ENCODE assay signal across 1 cellular context in the genomic region with DNA sequence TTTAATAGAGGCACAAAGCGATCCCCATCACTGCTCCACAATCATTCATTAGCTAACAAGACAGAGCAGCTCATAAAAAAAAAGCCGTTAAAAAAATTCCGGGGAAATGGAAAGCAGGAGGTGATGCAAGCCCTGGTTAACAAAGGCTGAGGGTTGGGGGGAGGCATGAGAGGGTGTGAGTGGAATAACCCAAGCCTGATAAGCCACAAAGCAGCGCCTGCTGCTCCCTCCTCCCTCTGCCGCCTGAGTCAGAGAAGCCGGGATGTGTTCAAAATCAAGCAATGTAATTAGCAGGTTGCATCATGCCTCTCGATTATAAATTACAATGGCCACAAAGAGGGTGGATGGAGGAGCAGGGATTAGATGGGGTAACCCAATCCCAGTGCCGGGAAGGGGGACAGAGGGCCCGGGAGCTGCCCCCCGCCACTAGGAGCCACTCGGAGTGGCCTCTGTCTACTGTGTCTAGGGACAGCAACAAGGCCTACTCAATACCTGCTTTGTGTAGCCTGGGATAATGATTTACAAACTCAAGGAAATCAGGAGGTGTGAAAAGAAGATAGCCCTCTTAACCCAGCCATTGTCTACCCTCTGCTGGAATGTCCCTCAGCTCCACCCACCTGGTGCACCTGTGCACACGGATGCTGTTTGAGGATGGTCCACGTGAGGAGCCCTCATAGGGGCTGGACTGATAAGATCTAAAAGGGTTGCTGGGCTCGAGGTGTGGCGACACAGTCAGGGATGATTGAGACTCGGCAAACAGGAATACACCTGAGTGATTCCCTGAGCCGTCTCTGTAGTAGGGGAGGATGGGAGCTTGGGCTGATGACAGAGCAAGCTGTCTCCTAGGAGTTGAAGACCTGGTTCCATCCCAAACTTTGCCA.
A peak's percentile ranks its signal among the peaks of the same experiment; 100 is the strongest.
TF ChIP-seq lines count a peak whose summit lies in the region.

No MANE protein-coding gene starts in this region.

TF ChIP-seq in K562, 482 proteins besides CTCF, POLR2A, EP300 and RAD21 (continued from another document and continues in another):
- TF ChIP-seq, protein P1, sequence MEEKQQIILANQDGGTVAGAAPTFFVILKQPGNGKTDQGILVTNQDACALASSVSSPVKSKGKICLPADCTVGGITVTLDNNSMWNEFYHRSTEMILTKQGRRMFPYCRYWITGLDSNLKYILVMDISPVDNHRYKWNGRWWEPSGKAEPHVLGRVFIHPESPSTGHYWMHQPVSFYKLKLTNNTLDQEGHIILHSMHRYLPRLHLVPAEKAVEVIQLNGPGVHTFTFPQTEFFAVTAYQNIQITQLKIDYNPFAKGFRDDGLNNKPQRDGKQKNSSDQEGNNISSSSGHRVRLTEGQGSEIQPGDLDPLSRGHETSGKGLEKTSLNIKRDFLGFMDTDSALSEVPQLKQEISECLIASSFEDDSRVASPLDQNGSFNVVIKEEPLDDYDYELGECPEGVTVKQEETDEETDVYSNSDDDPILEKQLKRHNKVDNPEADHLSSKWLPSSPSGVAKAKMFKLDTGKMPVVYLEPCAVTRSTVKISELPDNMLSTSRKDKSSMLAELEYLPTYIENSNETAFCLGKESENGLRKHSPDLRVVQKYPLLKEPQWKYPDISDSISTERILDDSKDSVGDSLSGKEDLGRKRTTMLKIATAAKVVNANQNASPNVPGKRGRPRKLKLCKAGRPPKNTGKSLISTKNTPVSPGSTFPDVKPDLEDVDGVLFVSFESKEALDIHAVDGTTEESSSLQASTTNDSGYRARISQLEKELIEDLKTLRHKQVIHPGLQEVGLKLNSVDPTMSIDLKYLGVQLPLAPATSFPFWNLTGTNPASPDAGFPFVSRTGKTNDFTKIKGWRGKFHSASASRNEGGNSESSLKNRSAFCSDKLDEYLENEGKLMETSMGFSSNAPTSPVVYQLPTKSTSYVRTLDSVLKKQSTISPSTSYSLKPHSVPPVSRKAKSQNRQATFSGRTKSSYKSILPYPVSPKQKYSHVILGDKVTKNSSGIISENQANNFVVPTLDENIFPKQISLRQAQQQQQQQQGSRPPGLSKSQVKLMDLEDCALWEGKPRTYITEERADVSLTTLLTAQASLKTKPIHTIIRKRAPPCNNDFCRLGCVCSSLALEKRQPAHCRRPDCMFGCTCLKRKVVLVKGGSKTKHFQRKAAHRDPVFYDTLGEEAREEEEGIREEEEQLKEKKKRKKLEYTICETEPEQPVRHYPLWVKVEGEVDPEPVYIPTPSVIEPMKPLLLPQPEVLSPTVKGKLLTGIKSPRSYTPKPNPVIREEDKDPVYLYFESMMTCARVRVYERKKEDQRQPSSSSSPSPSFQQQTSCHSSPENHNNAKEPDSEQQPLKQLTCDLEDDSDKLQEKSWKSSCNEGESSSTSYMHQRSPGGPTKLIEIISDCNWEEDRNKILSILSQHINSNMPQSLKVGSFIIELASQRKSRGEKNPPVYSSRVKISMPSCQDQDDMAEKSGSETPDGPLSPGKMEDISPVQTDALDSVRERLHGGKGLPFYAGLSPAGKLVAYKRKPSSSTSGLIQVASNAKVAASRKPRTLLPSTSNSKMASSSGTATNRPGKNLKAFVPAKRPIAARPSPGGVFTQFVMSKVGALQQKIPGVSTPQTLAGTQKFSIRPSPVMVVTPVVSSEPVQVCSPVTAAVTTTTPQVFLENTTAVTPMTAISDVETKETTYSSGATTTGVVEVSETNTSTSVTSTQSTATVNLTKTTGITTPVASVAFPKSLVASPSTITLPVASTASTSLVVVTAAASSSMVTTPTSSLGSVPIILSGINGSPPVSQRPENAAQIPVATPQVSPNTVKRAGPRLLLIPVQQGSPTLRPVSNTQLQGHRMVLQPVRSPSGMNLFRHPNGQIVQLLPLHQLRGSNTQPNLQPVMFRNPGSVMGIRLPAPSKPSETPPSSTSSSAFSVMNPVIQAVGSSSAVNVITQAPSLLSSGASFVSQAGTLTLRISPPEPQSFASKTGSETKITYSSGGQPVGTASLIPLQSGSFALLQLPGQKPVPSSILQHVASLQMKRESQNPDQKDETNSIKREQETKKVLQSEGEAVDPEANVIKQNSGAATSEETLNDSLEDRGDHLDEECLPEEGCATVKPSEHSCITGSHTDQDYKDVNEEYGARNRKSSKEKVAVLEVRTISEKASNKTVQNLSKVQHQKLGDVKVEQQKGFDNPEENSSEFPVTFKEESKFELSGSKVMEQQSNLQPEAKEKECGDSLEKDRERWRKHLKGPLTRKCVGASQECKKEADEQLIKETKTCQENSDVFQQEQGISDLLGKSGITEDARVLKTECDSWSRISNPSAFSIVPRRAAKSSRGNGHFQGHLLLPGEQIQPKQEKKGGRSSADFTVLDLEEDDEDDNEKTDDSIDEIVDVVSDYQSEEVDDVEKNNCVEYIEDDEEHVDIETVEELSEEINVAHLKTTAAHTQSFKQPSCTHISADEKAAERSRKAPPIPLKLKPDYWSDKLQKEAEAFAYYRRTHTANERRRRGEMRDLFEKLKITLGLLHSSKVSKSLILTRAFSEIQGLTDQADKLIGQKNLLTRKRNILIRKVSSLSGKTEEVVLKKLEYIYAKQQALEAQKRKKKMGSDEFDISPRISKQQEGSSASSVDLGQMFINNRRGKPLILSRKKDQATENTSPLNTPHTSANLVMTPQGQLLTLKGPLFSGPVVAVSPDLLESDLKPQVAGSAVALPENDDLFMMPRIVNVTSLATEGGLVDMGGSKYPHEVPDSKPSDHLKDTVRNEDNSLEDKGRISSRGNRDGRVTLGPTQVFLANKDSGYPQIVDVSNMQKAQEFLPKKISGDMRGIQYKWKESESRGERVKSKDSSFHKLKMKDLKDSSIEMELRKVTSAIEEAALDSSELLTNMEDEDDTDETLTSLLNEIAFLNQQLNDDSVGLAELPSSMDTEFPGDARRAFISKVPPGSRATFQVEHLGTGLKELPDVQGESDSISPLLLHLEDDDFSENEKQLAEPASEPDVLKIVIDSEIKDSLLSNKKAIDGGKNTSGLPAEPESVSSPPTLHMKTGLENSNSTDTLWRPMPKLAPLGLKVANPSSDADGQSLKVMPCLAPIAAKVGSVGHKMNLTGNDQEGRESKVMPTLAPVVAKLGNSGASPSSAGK (IDR thresholded peaks at IDR 0.05): peak; percentile 78
- TF ChIP-seq TEAD2 (tag; IDR thresholded peaks at IDR 0.05) (no peak; the same call in none of the 2 replicates), BRD9 (IDR thresholded peaks at IDR 0.05; ENCODE audit: low read depth, partially characterized antibody) (peak; percentile 96), SP2 (IDR thresholded peaks at IDR 0.05; ENCODE audit: extremely low read depth, low read depth, low read length, poor library complexity, severe bottlenecking) (peak; percentile 11), PHF8 (IDR thresholded peaks at IDR 0.05; ENCODE audit: borderline replicate concordance, low read length) (peak; percentile 30; the same call in 1 of the 2 replicates), ZNF830 (CRISPR knock-in tag; IDR thresholded peaks at IDR 0.05) (no peak), CHD2 (IDR thresholded peaks at IDR 0.05; ENCODE audit: low read depth, low read length) (no peak), TFAM (CRISPR knock-in tag; conservative IDR thresholded peaks at IDR 0.05) (no peak), PHF21A (IDR thresholded peaks at IDR 0.05; ENCODE audit: borderline replicate concordance, low read depth) (no peak), MTA2 (IDR thresholded peaks at IDR 0.05; ENCODE audit: low read depth) (peak; percentile 64), TCF7 (IDR thresholded peaks at IDR 0.05; ENCODE audit: borderline replicate concordance) (no peak), SRSF3 (IDR thresholded peaks at IDR 0.05; ENCODE audit: insufficient read depth, low read length) (peak; percentile 74; the same call in 1 of the 2 replicates), KDM5B (IDR thresholded peaks at IDR 0.05; ENCODE audit: insufficient replicate concordance, low read depth, low read length) (peak; percentile 35), ETS2 (tag; IDR thresholded peaks at IDR 0.05; ENCODE audit: borderline replicate concordance, poor library complexity, severe bottlenecking) (no peak), SMARCA4 (IDR thresholded peaks at IDR 0.05) (peak; percentile 89), ZBTB17 (CRISPR knock-in tag; IDR thresholded peaks at IDR 0.05) (peak; percentile 81), DDX20 (tag; IDR thresholded peaks at IDR 0.05; ENCODE audit: low read depth) (peak; percentile 65), ZBED1 (IDR thresholded peaks at IDR 0.05) (no peak), EWSR1 (IDR thresholded peaks at IDR 0.05; ENCODE audit: borderline replicate concordance, low read depth, partially characterized antibody) (no peak), RBFOX2 (IDR thresholded peaks at IDR 0.05; ENCODE audit: low read depth, low read length) (peak; percentile 67), HDAC3 (IDR thresholded peaks at IDR 0.05; ENCODE audit: borderline replicate concordance, partially characterized antibody) (no peak), MCM3 (IDR thresholded peaks at IDR 0.05) (no peak), U2AF1 (optimal IDR thresholded peaks at IDR 0.05; ENCODE audit: low read depth, low read length) (no peak), ZEB2 (IDR thresholded peaks at IDR 0.05) (peak; percentile 74), KDM4B (IDR thresholded peaks at IDR 0.05; ENCODE audit: borderline replicate concordance in 2 of 2, low read depth in 1 of 2) (peak in 1 of 2 experiments; percentile 25; a peak in 1 of 4 replicates), OTX1 (CRISPR knock-in tag; IDR thresholded peaks at IDR 0.05) (no peak), ZBTB1 (CRISPR knock-in tag; IDR thresholded peaks at IDR 0.05; ENCODE audit: borderline replicate concordance, low read depth) (no peak; the same call in 1 of the 2 replicates), POLR2B (IDR thresholded peaks at IDR 0.05; ENCODE audit: low read depth, partially characterized antibody) (no peak), MYC (IDR thresholded peaks at IDR 0.05; ENCODE audit: low read depth, low read length) (peak; percentile 94), MYC (CRISPR knock-in tag; IDR thresholded peaks at IDR 0.05; ENCODE audit: borderline replicate concordance, low read depth) (peak; percentile 95), ZC3H8 (IDR thresholded peaks at IDR 0.05) (no peak), MXI1 (IDR thresholded peaks at IDR 0.05; ENCODE audit: low read depth, low read length) (no peak), RCOR1 (IDR thresholded peaks at IDR 0.05; ENCODE audit: borderline replicate concordance in 1 of 2, low read depth in 2 of 2, low read length in 2 of 2) (peak in 1 of 2 experiments; percentile 97; a peak in 3 of 4 replicates)
- TF ChIP-seq, protein P2, sequence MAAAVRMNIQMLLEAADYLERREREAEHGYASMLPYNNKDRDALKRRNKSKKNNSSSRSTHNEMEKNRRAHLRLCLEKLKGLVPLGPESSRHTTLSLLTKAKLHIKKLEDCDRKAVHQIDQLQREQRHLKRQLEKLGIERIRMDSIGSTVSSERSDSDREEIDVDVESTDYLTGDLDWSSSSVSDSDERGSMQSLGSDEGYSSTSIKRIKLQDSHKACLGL (CRISPR knock-in tag; IDR thresholded peaks at IDR 0.05; ENCODE audit: borderline replicate concordance, poor library complexity, severe bottlenecking): no peak
- TF ChIP-seq, protein P3, sequence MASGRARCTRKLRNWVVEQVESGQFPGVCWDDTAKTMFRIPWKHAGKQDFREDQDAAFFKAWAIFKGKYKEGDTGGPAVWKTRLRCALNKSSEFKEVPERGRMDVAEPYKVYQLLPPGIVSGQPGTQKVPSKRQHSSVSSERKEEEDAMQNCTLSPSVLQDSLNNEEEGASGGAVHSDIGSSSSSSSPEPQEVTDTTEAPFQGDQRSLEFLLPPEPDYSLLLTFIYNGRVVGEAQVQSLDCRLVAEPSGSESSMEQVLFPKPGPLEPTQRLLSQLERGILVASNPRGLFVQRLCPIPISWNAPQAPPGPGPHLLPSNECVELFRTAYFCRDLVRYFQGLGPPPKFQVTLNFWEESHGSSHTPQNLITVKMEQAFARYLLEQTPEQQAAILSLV (tag; IDR thresholded peaks at IDR 0.05): peak; percentile 95
- TF ChIP-seq, protein P4, sequence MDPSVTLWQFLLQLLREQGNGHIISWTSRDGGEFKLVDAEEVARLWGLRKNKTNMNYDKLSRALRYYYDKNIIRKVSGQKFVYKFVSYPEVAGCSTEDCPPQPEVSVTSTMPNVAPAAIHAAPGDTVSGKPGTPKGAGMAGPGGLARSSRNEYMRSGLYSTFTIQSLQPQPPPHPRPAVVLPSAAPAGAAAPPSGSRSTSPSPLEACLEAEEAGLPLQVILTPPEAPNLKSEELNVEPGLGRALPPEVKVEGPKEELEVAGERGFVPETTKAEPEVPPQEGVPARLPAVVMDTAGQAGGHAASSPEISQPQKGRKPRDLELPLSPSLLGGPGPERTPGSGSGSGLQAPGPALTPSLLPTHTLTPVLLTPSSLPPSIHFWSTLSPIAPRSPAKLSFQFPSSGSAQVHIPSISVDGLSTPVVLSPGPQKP (CRISPR knock-in tag; IDR thresholded peaks at IDR 0.05): no peak
- TF ChIP-seq, protein P5, sequence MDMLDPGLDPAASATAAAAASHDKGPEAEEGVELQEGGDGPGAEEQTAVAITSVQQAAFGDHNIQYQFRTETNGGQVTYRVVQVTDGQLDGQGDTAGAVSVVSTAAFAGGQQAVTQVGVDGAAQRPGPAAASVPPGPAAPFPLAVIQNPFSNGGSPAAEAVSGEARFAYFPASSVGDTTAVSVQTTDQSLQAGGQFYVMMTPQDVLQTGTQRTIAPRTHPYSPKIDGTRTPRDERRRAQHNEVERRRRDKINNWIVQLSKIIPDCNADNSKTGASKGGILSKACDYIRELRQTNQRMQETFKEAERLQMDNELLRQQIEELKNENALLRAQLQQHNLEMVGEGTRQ (CRISPR knock-in tag; IDR thresholded peaks at IDR 0.05): 0 out of 2 replicates have a peak, but pooled peaks have one; percentile 10
- TF ChIP-seq, protein P6, sequence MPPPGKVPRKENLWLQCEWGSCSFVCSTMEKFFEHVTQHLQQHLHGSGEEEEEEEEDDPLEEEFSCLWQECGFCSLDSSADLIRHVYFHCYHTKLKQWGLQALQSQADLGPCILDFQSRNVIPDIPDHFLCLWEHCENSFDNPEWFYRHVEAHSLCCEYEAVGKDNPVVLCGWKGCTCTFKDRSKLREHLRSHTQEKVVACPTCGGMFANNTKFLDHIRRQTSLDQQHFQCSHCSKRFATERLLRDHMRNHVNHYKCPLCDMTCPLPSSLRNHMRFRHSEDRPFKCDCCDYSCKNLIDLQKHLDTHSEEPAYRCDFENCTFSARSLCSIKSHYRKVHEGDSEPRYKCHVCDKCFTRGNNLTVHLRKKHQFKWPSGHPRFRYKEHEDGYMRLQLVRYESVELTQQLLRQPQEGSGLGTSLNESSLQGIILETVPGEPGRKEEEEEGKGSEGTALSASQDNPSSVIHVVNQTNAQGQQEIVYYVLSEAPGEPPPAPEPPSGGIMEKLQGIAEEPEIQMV (tag; conservative IDR thresholded peaks at IDR 0.05; ENCODE audit: low read depth): peak; percentile 5
- TF ChIP-seq, protein P7, sequence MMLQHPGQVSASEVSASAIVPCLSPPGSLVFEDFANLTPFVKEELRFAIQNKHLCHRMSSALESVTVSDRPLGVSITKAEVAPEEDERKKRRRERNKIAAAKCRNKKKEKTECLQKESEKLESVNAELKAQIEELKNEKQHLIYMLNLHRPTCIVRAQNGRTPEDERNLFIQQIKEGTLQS (IDR thresholded peaks at IDR 0.05): peak; percentile 100
- TF ChIP-seq, protein P7 (CRISPR knock-in tag; conservative IDR thresholded peaks at IDR 0.05): peak; percentile 83
